ENCODE assay signal across 10 cellular contexts in genomic region chr11:66643745-66644437, GRCh38. TPM values are rescaled to one million over a fixed set of nuclear protein-coding genes. Genes with fewer than 3 reads are reported as not detected.
DNase-seq lines count a peak whose midpoint lies in the region; FAIRE-seq and TF ChIP-seq lines count a peak whose summit lies in the region.
"Had no signal": no experiment of that assay in that cellular context is flagged by ENCODE, and none has a peak within 500 bp of the region (broad histone marks: within the 10 kb centered on the region; RNA-seq: fewer than 3 reads in every experiment).

No MANE protein-coding gene starts in this region.

- H3K36me3 Mint-ChIP-seq in astrocyte (ENCODE audit: low read depth, unreplicated experiment): peaks cover 32% of the 10 kb centered on the region
- H3K36me3 Mint-ChIP-seq in chondrocyte (ENCODE audit: low read depth): peaks cover 56% of the 10 kb centered on the region

- H4K20me1 ChIP-seq in astrocyte (ENCODE audit: insufficient read depth, low read length): peaks cover 98% of the 10 kb centered on the region
- peaks cover 80% of the 10 kb centered on the region for H4K20me1 ChIP-seq in neural cell (ENCODE audit: insufficient read depth)

- H3K27me3 ChIP-seq in astrocyte (ENCODE audit: insufficient read depth, low read length): no peaks in the 10 kb centered on the region
- H3K27me3 ChIP-seq in neural cell (ENCODE audit: insufficient read depth, low read depth, low read length): no peaks in the 10 kb centered on the region

- H3K4me3 Mint-ChIP-seq in astrocyte (ENCODE audit: unreplicated experiment): peak overlapping the region; percentile 99
- no peak overlapping the region for H3K4me3 Mint-ChIP-seq in chondrocyte (ENCODE audit: unreplicated experiment)

- H3K27ac ChIP-seq in astrocyte (ENCODE audit: low read depth, low read length) (no peak overlapping the region), neural cell (ENCODE audit: low read length) (no peak overlapping the region)
- H3K27ac ChIP-seq: SK-N-MC had no signal

- TF ChIP-seq RAD21 in neural cell (conservative IDR thresholded peaks at IDR 0.05): no peak

- TF ChIP-seq EP300 in neural cell (conservative IDR thresholded peaks at IDR 0.05; ENCODE audit: poor library complexity, severe bottlenecking): no peak

- peaks cover 39% of the 10 kb centered on the region for H3K4me1 ChIP-seq in astrocyte (ENCODE audit: insufficient read depth, low read length)

- H3F3A ChIP-seq in neural cell (ENCODE audit: insufficient read depth, low read length, poor library complexity, severe bottlenecking): peaks cover 3% of the 10 kb centered on the region

- H3K9me3 ChIP-seq in astrocyte (ENCODE audit: insufficient read depth, low read depth, low read length) (no peaks in the 10 kb centered on the region), neural cell (ENCODE audit: low read length) (no peaks in the 10 kb centered on the region)

- H3K9ac ChIP-seq in astrocyte (ENCODE audit: low read length) (no peak overlapping the region), neural cell (ENCODE audit: low read length) (no peak overlapping the region)

- no peak for TF ChIP-seq CTCF in HFF-Myc (IDR thresholded peaks at IDR 0.05; ENCODE audit: low read depth, low read length, missing control alignments)
- TF ChIP-seq CTCF in astrocyte (IDR thresholded peaks at IDR 0.05; ENCODE audit: insufficient read depth, low read depth, low read length): no peak
- TF ChIP-seq CTCF in neural cell (IDR thresholded peaks at IDR 0.05; ENCODE audit: poor library complexity, severe bottlenecking): no peak
- no peak for TF ChIP-seq CTCF in chondrocyte (IDR thresholded peaks at IDR 0.05)
- TF ChIP-seq CTCF in GM13976 (IDR thresholded peaks at IDR 0.05; ENCODE audit: borderline replicate concordance, control extremely low read depth, extremely low read depth, insufficient read depth, missing control alignments): no peak

- no peaks in the 10 kb centered on the region for H3K9me3 Mint-ChIP-seq in astrocyte (ENCODE audit: unreplicated experiment)
- H3K9me3 Mint-ChIP-seq in chondrocyte (ENCODE audit: low read depth): no peaks in the 10 kb centered on the region

- peaks cover 99% of the 10 kb centered on the region for H3K79me2 ChIP-seq in astrocyte (ENCODE audit: insufficient read depth, low read length)
- peaks cover 96% of the 10 kb centered on the region for H3K79me2 ChIP-seq in neural cell (replicated peaks; ENCODE audit: insufficient read depth, low read length)

- H3K4me3 ChIP-seq in HFF-Myc (replicated peaks; ENCODE audit: low read depth, low read length) (peak overlapping the region; percentile 13), astrocyte (ENCODE audit: insufficient read depth, low read depth, low read length) (no peak overlapping the region), neural cell (ENCODE audit: low read length) (peak overlapping the region; percentile 75)

- FAIRE-seq in astrocyte (lab: Jason Lieb, UNC): no peak
- FAIRE-seq: islet of Langerhans had no signal

- H3K36me3 ChIP-seq in astrocyte (ENCODE audit: insufficient read depth, low read length) (peaks cover 67% of the 10 kb centered on the region), neural cell (ENCODE audit: insufficient read depth, low read length) (peaks cover 30% of the 10 kb centered on the region)

- H3K27me3 Mint-ChIP-seq in astrocyte (ENCODE audit: low read depth, unreplicated experiment) (no peaks in the 10 kb centered on the region), chondrocyte (ENCODE audit: low read depth) (no peaks in the 10 kb centered on the region)

- peak overlapping the region; percentile 96 for H3K4me2 ChIP-seq in astrocyte (ENCODE audit: low read length)
- H3K4me2 ChIP-seq in neural cell (ENCODE audit: low read length): peak overlapping the region; percentile 49

- DNase-seq in HFF-Myc (ENCODE audit: extremely low read depth, low read depth) (no peak), astrocyte (ENCODE audit: low read depth) (no peak), chondrocyte (ENCODE audit: low spot score) (no peak), GM13976 (ENCODE audit: low spot score) (no peak)
- DNase-seq in activated CD4-positive, CD25-positive, alpha-beta regulatory T cell (lab: John Stamatoyannopoulos, UW): no peak
- DNase-seq: NCI-H446 treated with DMSO at 0.1 percent for 48 hours had no signal

- H2AFZ ChIP-seq in astrocyte (ENCODE audit: low read depth, low read length) (no peak overlapping the region), neural cell (ENCODE audit: low read depth, low read length) (no peak overlapping the region)

- H3K9me2 ChIP-seq in neural cell (ENCODE audit: insufficient read depth, low read length): no peaks in the 10 kb centered on the region

- in situ Hi-C loops in GM13976 (cut with MboI; ENCODE audit: low sequenced_read_pairs, unreplicated experiment): no loop called here

- peak overlapping the region; percentile 36 for H3K27ac Mint-ChIP-seq in astrocyte (ENCODE audit: unreplicated experiment)
- H3K27ac Mint-ChIP-seq in chondrocyte (ENCODE audit: unreplicated experiment): no peak overlapping the region

- H3K4me1 Mint-ChIP-seq in astrocyte (ENCODE audit: low read depth, unreplicated experiment) (peaks cover 50% of the 10 kb centered on the region), chondrocyte (ENCODE audit: low read depth) (peaks cover 75% of the 10 kb centered on the region)

TF ChIP-seq in neural cell, 6 proteins besides CTCF, POLR2A, EP300 and RAD21:
- no peak for TF ChIP-seq POLR2AphosphoS5 (IDR thresholded peaks at IDR 0.05)
- no peak for TF ChIP-seq MXI1 (conservative IDR thresholded peaks at IDR 0.05; ENCODE audit: poor library complexity, severe bottlenecking)
- TF ChIP-seq REST (IDR thresholded peaks at IDR 0.05; ENCODE audit: borderline replicate concordance): no peak
- no peak for TF ChIP-seq SMC3 (conservative IDR thresholded peaks at IDR 0.05; ENCODE audit: poor library complexity)
- no peak for TF ChIP-seq TAF1 (IDR thresholded peaks at IDR 0.05; ENCODE audit: low read depth)
- no peak for TF ChIP-seq EZH2 (IDR thresholded peaks at IDR 0.05; ENCODE audit: borderline replicate concordance, insufficient read depth, low read length, poor library complexity, severe bottlenecking)

RNA-seq across cellular contexts. Expression of gene RBM4, which starts 5.4 kb away (rescaled TPM):
- total RNA-seq in astrocyte (151 and 153 TPM in 2 replicates), chondrocyte (109 to 118 TPM (median 117 TPM) in 3 replicates)
- 456 and 510 TPM in 2 replicates for polyA plus RNA-seq in neural cell
- polyA minus RNA-seq in neural cell: 232 and 238 TPM in 2 replicates

RNA-seq across cellular contexts. Expression of gene RBM14, which starts 27.5 kb away (rescaled TPM):
- total RNA-seq in astrocyte (47.6 and 59.7 TPM in 2 replicates), chondrocyte (43.9 to 65.2 TPM (median 45.6 TPM) in 3 replicates)
- polyA plus RNA-seq in neural cell: 43.0 and 44.8 TPM in 2 replicates
- polyA minus RNA-seq in neural cell: 75.0 and 75.5 TPM in 2 replicates

RNA-seq across cellular contexts. Expression of gene RBM4B, which starts 33.8 kb away (rescaled TPM):
- total RNA-seq in astrocyte (17.3 and 20.3 TPM in 2 replicates), chondrocyte (19.6 to 26.3 TPM (median 22.5 TPM) in 3 replicates)
- polyA plus RNA-seq in neural cell: 197 and 212 TPM in 2 replicates
- polyA minus RNA-seq in neural cell: 138 and 152 TPM in 2 replicates

RNA-seq across cellular contexts. Expression of gene CCS, which starts 50.9 kb away (rescaled TPM):
- total RNA-seq in astrocyte: 23.1 and 23.2 TPM in 2 replicates
- polyA plus RNA-seq in neural cell: 40.8 and 71.6 TPM in 2 replicates
- 18.6 and 19.5 TPM in 2 replicates for polyA minus RNA-seq in neural cell
- 31.0 to 34.2 TPM (median 32.3 TPM) in 3 replicates for total RNA-seq in chondrocyte

RNA-seq across cellular contexts. Expression of gene CCDC87, which starts 51.0 kb away (rescaled TPM):
- total RNA-seq in astrocyte (0.31 and 0.34 TPM in 2 replicates), chondrocyte (0.23 to 0.32 TPM (median 0.27 TPM) in 3 replicates)
- polyA plus RNA-seq in neural cell: 0.48 TPM in 1 of 2 replicates, not detected in the other
- polyA minus RNA-seq in neural cell: 1.0 and 1.2 TPM in 2 replicates
- total RNA-seq: Daoy had no signal
